8 cellular contexts compared by ENCODE assay signal in the genomic region with DNA sequence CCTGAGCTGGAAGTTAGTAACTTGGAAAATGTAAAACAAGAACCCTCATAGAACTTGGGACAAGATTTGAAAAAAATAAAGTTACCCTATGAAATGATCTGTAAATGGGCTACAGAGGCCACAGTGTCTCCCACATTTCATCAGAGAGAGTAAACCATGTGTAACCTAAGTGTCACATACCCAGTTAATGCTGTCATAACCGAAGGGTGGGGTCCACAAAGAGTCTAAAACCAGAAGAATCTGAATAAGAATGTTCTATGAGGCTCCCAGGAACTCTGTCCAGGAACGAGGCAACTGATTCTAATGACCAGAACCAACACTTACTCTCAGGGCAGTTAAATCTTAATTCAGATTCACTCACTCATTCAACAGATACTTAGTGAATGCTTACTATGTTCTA. TPM values are rescaled to one million over a fixed set of nuclear protein-coding genes. Genes with fewer than 3 reads are reported as not detected.
DNase-seq lines count a peak whose midpoint lies in the region; ATAC-seq and TF ChIP-seq lines count a peak whose summit lies in the region.

No MANE protein-coding gene starts in this region.

- H3K36me3 Mint-ChIP-seq in naive thymus-derived CD4-positive, alpha-beta T cell = peaks cover 0 to 9% (median 3%) of the 10 kb centered on the region in 5 donors

- no peak for TF ChIP-seq POLR2A in breast epithelium (IDR thresholded peaks at IDR 0.05)

- H3K27ac ChIP-seq in AG04450 (ENCODE audit: low read depth, low read length) (no peak overlapping the region), HUES64 (ENCODE audit: low read depth, low read length) (peak overlapping the region; percentile 100; the same call in 1 of the 2 replicates), breast epithelium (peak overlapping the region; percentile 99 to 100)
- peak overlapping the region; percentile 99 for H3K27ac ChIP-seq in naive thymus-derived CD4-positive, alpha-beta T cell (ENCODE audit: low read depth, low read length)

- peak overlapping the region; percentile 87; the same call in 1 of the 2 replicates for H3K9ac ChIP-seq in HUES64 (ENCODE audit: low read depth, low read length)

- H3K4me3 ChIP-seq in AG04450 (ENCODE audit: low read depth, low read length) (peak overlapping the region; percentile 96; the same call in 1 of the 2 replicates), HUES64 (ENCODE audit: low read length) (peak overlapping the region; percentile 80), breast epithelium (no peak overlapping the region)
- no peak overlapping the region for H3K4me3 ChIP-seq in naive thymus-derived CD4-positive, alpha-beta T cell (ENCODE audit: low read length)

- H3K9me3 Mint-ChIP-seq in naive thymus-derived CD4-positive, alpha-beta T cell = no peaks in the 10 kb centered on the region

- peaks cover 7% of the 10 kb centered on the region; the same call in 1 of the 2 replicates for H3K9me3 ChIP-seq in AG04450 (ENCODE audit: control insufficient read depth, insufficient read depth, low read length)
- H3K9me3 ChIP-seq in HUES64 (ENCODE audit: insufficient read depth, low read depth, low read length) = no peaks in the 10 kb centered on the region
- H3K9me3 ChIP-seq in breast epithelium = no peaks in the 10 kb centered on the region
- H3K9me3 ChIP-seq in naive thymus-derived CD4-positive, alpha-beta T cell (ENCODE audit: control insufficient read depth in 2 of 3, low read length in 3 of 3) = no peaks in the 10 kb centered on the region

- H3K4me1 Mint-ChIP-seq in naive thymus-derived CD4-positive, alpha-beta T cell = peaks cover 31 to 50% (median 44%) of the 10 kb centered on the region in 7 donors

- no peak for DNase-seq in AG04450 (ENCODE audit: low read depth, low spot score)
- DNase-seq in breast epithelium (ENCODE audit: low spot score in 2 of 2) = no peak
- no peak for DNase-seq in naive thymus-derived CD4-positive, alpha-beta T cell
- DNase-seq in HPDE6-E6E7 (ENCODE audit: extremely low spot score) = no peak
- DNase-seq in DMS53 (lab: John Stamatoyannopoulos, UW) = no peak
- DNase-seq in DMS79 (lab: John Stamatoyannopoulos, UW) = no peak

- intact Hi-C loops in breast epithelium (cut with DNase I; ENCODE audit: low total_unique reads) = no loop called here
- intact Hi-C loops in naive thymus-derived CD4-positive, alpha-beta T cell (cut with micrococcal nuclease) = loop anchor here (1.0 to 10.0 kb wide), 16 partner anchors 43 to 1531 kb away; a partner anchor contains a TSS

- H3K27me3 ChIP-seq in AG04450 (ENCODE audit: control insufficient read depth, insufficient read depth, low read length) = no peaks in the 10 kb centered on the region
- H3K27me3 ChIP-seq in HUES64 (ENCODE audit: insufficient read depth, low read length) = no peaks in the 10 kb centered on the region
- no peaks in the 10 kb centered on the region for H3K27me3 ChIP-seq in breast epithelium
- no peaks in the 10 kb centered on the region for H3K27me3 ChIP-seq in naive thymus-derived CD4-positive, alpha-beta T cell (ENCODE audit: control insufficient read depth in 2 of 2, insufficient read depth in 2 of 2, low read length in 2 of 2)

- POLR2A ChIA-PET in AG04450 (lab: Yijun Ruan, JAX) = interaction anchor here (1.1 kb wide), 1 partner anchor 79 kb away, joined by 5 read pairs; no protein-coding TSS in a partner anchor
- POLR2A ChIA-PET in naive thymus-derived CD4-positive, alpha-beta T cell (lab: Charles Lee) = interaction anchor here (0.6 to 1.4 kb wide), 4 partner anchors 280 to 431 kb away, joined by 3 to 4 read pairs (median 3); a partner anchor contains a TSS

- H3K27ac Mint-ChIP-seq in naive thymus-derived CD4-positive, alpha-beta T cell = peak overlapping the region; percentile 94 to 100 (median 96)

- H3K27me3 Mint-ChIP-seq in naive thymus-derived CD4-positive, alpha-beta T cell = no peaks in the 10 kb centered on the region

- WGBS in HUES64 = 85% methylated on average over 2 of the region's 2 CpGs

- H3K36me3 ChIP-seq in HUES64 (ENCODE audit: insufficient read depth, low read length) (no peaks in the 10 kb centered on the region), breast epithelium (no peaks in the 10 kb centered on the region)
- H3K36me3 ChIP-seq in naive thymus-derived CD4-positive, alpha-beta T cell (ENCODE audit: control insufficient read depth in 2 of 3, insufficient read depth in 3 of 3, low read length in 3 of 3) = peaks cover 0 to 11% (median 0%) of the 10 kb centered on the region in 3 experiments

- peak overlapping the region; percentile 94 to 100 (median 99) for H3K4me3 Mint-ChIP-seq in naive thymus-derived CD4-positive, alpha-beta T cell

- TF ChIP-seq CTCF in AG04450 (IDR thresholded peaks at IDR 0.05; ENCODE audit: low read depth, low read length) = no peak
- no peak for TF ChIP-seq CTCF in breast epithelium (IDR thresholded peaks at IDR 0.05)

- H3K4me1 ChIP-seq in HUES64 (ENCODE audit: insufficient read depth, low read length) (no peaks in the 10 kb centered on the region; the same call in 1 of the 2 replicates), breast epithelium (peaks cover 0 to 20% of the 10 kb centered on the region in 2 donors)
- H3K4me1 ChIP-seq in naive thymus-derived CD4-positive, alpha-beta T cell (ENCODE audit: control insufficient read depth in 2 of 2, insufficient read depth in 2 of 2, low read length in 2 of 2) = peaks cover 18 to 43% of the 10 kb centered on the region in 2 donors

- CTCF ChIA-PET in AG04450 (lab: Charles Lee) = interaction anchor here (0.6 to 8.5 kb wide), 9 partner anchors 9 to 318 kb away, joined by 3 to 260 read pairs (median 4); a partner anchor contains a TSS
- CTCF ChIA-PET in naive thymus-derived CD4-positive, alpha-beta T cell (lab: Charles Lee) = interaction anchor here (0.6 to 2.1 kb wide), 6 partner anchors 12 to 255 kb away, joined by 3 to 10 read pairs (median 4); no protein-coding TSS in a partner anchor

- ATAC-seq in naive thymus-derived CD4-positive, alpha-beta T cell = no peak
- ATAC-seq in HG02610 (IDR thresholded peaks at IDR 0.05; ENCODE audit: unreplicated experiment) = no peak

RNA-seq across cellular contexts. Expression of a gene that starts 1.0 kb away (rescaled TPM):
- polyA plus RNA-seq in AG04450 (2011; rRNA removed) = 19.0 and 25.0 TPM in 2 replicates
- 11.2 and 24.5 TPM in 2 replicates for polyA minus RNA-seq in AG04450 (2011; rRNA and poly(A)+ RNA removed)
- polyA plus RNA-seq in HUES64 (2013, experiment 1 of 2) = 16.0 TPM
- polyA plus RNA-seq in HUES64 (2013, experiment 2 of 2) = 13.1 TPM
- total RNA-seq in breast epithelium = 10 to 100 TPM; 42.7 to 55.8 (median 52.4) TPM
- 10 to 100 TPM; 36.4 to 58.8 (median 46.6) TPM for total RNA-seq in naive thymus-derived CD4-positive, alpha-beta T cell
- polyA plus RNA-seq in naive thymus-derived CD4-positive, alpha-beta T cell = 10 to 100 TPM; 17.6 to 24.9 TPM

RNA-seq across cellular contexts. Expression of a gene that starts 49.9 kb away (rescaled TPM):
- polyA plus RNA-seq in AG04450 (2011; rRNA removed) = not detected in 2 replicates
- not detected in 2 replicates for polyA minus RNA-seq in AG04450 (2011; rRNA and poly(A)+ RNA removed)
- 5.3 TPM for polyA plus RNA-seq in HUES64 (2013, experiment 1 of 2)
- polyA plus RNA-seq in HUES64 (2013, experiment 2 of 2) = 5.0 TPM
- not detected for total RNA-seq in breast epithelium
- not detected for total RNA-seq in naive thymus-derived CD4-positive, alpha-beta T cell
- polyA plus RNA-seq in naive thymus-derived CD4-positive, alpha-beta T cell = not detected

Comparison
In these comparisons a context has a peak if more than half of its experiments do, and no peak if none do; other contexts are left out.
1. H3K4me3 ChIP-seq: peak in AG04450 (single experiment) and HUES64 (single experiment); none in breast epithelium (0 of 3) and naive thymus-derived CD4-positive, alpha-beta T cell (single experiment).